In genomic region chr22:19136915-19137314, GRCh38 we compare ENCODE assay signal across 34 cellular contexts. TPM values are rescaled to one million over a fixed set of nuclear protein-coding genes. Genes with fewer than 3 reads are reported as not detected.
"Had no signal": no experiment of that assay in that cellular context is flagged by ENCODE, and none has a peak within 500 bp of the region (broad histone marks: within the 10 kb centered on the region; RNA-seq: fewer than 3 reads in every experiment).

No MANE protein-coding gene starts in this region.

- H3K27ac ChIP-seq: adrenal gland, body of pancreas, breast epithelium, KMS-11, Peyer's patch had no signal

- H3K9me3 Mint-ChIP-seq: activated CD4-positive, alpha-beta T cell treated with anti-CD3 and anti-CD28 coated beads, Interleukin-2, amount 10 ng/mL, durations not matched to agents 24 days and 14 days; activated CD8-positive, alpha-beta T cell treated with anti-CD3 and anti-CD28 coated beads for 36 hours; activated naive CD4-positive, alpha-beta T cell treated with anti-CD3 and anti-CD28 coated beads, Interleukin-2, amount 50 U/mL, for 72 hours; activated T-helper 17 cell treated with anti-CD3 and anti-CD28 coated beads, Interleukin-2, amount 50 U/mL, for 72 hours; T-helper 2 cell treated with Interferon-gamma antibody and Interleukin-4, amounts not matched to agents 5 μg/mL and 100 μg/mL, for 36 hours had no signal

- H3K27ac Mint-ChIP-seq: activated CD4-positive, alpha-beta T cell treated with anti-CD3 and anti-CD28 coated beads, Interleukin-2, amount 10 ng/mL, durations not matched to agents 24 days and 14 days; activated CD8-positive, alpha-beta T cell treated with anti-CD3 and anti-CD28 coated beads for 36 hours; activated T-helper 17 cell treated with anti-CD3 and anti-CD28 coated beads, Interleukin-2, amount 50 U/mL, for 72 hours; T-helper 2 cell treated with Interferon-gamma antibody and Interleukin-4, amounts not matched to agents 5 μg/mL and 100 μg/mL, for 36 hours had no signal

- H3K4me1 ChIP-seq: adrenal gland, body of pancreas, breast epithelium, Peyer's patch had no signal

- H3K4me1 Mint-ChIP-seq: activated CD4-positive, alpha-beta T cell treated with anti-CD3 and anti-CD28 coated beads, Interleukin-2, amount 10 ng/mL, durations not matched to agents 24 days and 14 days; activated T-helper 17 cell treated with anti-CD3 and anti-CD28 coated beads, Interleukin-2, amount 50 U/mL, for 72 hours had no signal

- H3K27me3 Mint-ChIP-seq: activated CD4-positive, alpha-beta T cell treated with anti-CD3 and anti-CD28 coated beads, Interleukin-2, amount 10 ng/mL, durations not matched to agents 24 days and 14 days; activated CD8-positive, alpha-beta T cell treated with anti-CD3 and anti-CD28 coated beads for 36 hours; activated T-helper 17 cell treated with anti-CD3 and anti-CD28 coated beads, Interleukin-2, amount 50 U/mL, for 72 hours had no signal

- DNase-seq: activated CD4-positive, alpha-beta T cell treated with anti-CD3 and anti-CD28 coated beads, Interleukin-2, amount 10 ng/mL, durations not matched to agents 24 days and 14 days; activated CD4-positive, alpha-beta T cell treated with anti-CD3 and anti-CD28 coated beads, Interleukin-2, amount 50 U/mL, for 4 hours; activated CD8-positive, alpha-beta T cell treated with anti-CD3 and anti-CD28 coated beads for 36 hours; activated effector memory CD4-positive, alpha-beta T cell treated with anti-CD3 and anti-CD28 coated beads, Interleukin-2, amount 50 U/mL, for 16 hours; activated naive CD4-positive, alpha-beta T cell treated with Interleukin-2 at 50 U/mL for 16 hours; activated T-cell treated with anti-CD3 and anti-CD28 coated beads, Interleukin-2, amount 50 U/mL, for 48 hours; adrenal gland; body of pancreas; MM.1S; MV-4-11; NCI-H1092; NCI-H1436 treated with DMSO at 0.1 percent for 48 hours; NCI-H1694 treated with DMSO at 0.1 percent for 48 hours; NCI-H2029 treated with DMSO at 0.1 percent for 48 hours; NCI-H2107; NCI-H2171; NCI-H510A; NCI-H526; NCI-H748 treated with DMSO at 0.1 percent for 48 hours; NK-92 treated with Interleukin-12 subunit alpha and Interleukin-12 subunit beta, amount 100 ng/mL, for 24 hours; PC-3; Peyer's patch; RPMI8226; SIG-M5 had no signal

- H3K4me3 Mint-ChIP-seq: activated CD4-positive, alpha-beta T cell treated with anti-CD3 and anti-CD28 coated beads, Interleukin-2, amount 10 ng/mL, durations not matched to agents 24 days and 14 days; activated CD8-positive, alpha-beta T cell treated with anti-CD3 and anti-CD28 coated beads for 36 hours; activated T-helper 17 cell treated with anti-CD3 and anti-CD28 coated beads, Interleukin-2, amount 50 U/mL, for 72 hours; T-helper 2 cell treated with Interferon-gamma antibody and Interleukin-4, amounts not matched to agents 5 μg/mL and 100 μg/mL, for 36 hours had no signal

- ATAC-seq: activated CD8-positive, alpha-beta T cell treated with anti-CD3 and anti-CD28 coated beads for 36 hours; activated naive CD4-positive, alpha-beta T cell treated with anti-CD3 and anti-CD28 coated beads, Interleukin-2, amount 50 U/mL, for 72 hours; activated T-helper 17 cell treated with anti-CD3 and anti-CD28 coated beads, Interleukin-2, amount 50 U/mL, for 72 hours; body of pancreas; PC-3 had no signal

- H3K27me3 ChIP-seq: adrenal gland, body of pancreas, breast epithelium, Peyer's patch had no signal

- H3K4me3 ChIP-seq: adrenal gland, body of pancreas, breast epithelium, Peyer's patch had no signal

- H3K9me3 ChIP-seq: adrenal gland, body of pancreas, breast epithelium, Peyer's patch had no signal

- H3K4me2 ChIP-seq: KMS-11 had no signal

RNA-seq across cellular contexts. Expression of gene TSSK2, which starts 5.8 kb away (rescaled TPM):
- total RNA-seq: activated CD4-positive, alpha-beta T cell treated with anti-CD3 and anti-CD28 coated beads, Interleukin-2, amount 10 ng/mL, durations not matched to agents 24 days and 14 days; activated CD8-positive, alpha-beta memory T cell treated with anti-CD3 and anti-CD28 coated beads for 36 hours; activated CD8-positive, alpha-beta T cell treated with anti-CD3 and anti-CD28 coated beads for 36 hours; activated naive CD4-positive, alpha-beta T cell treated with anti-CD3 and anti-CD28 coated beads, Interleukin-2, amount 50 U/mL, for 72 hours; activated T-helper 17 cell treated with anti-CD3 and anti-CD28 coated beads, Interleukin-2, amount 50 U/mL, for 72 hours; adrenal gland; astrocyte; breast epithelium; cardiac septum; LHCN-M2; PC-3; T-helper 1 cell treated with Interleukin-12 subunit alpha and Interleukin-12 subunit beta and Interleukin-4 antibody, amounts not matched to agents 30 ng/mL and 1 ng/mL, for 36 hours had no signal

RNA-seq across cellular contexts. Expression of gene GSC2, which starts 13.2 kb away (rescaled TPM):
- total RNA-seq: activated CD4-positive, alpha-beta T cell treated with anti-CD3 and anti-CD28 coated beads, Interleukin-2, amount 10 ng/mL, durations not matched to agents 24 days and 14 days; activated CD8-positive, alpha-beta memory T cell treated with anti-CD3 and anti-CD28 coated beads for 36 hours; activated CD8-positive, alpha-beta T cell treated with anti-CD3 and anti-CD28 coated beads for 36 hours; activated naive CD4-positive, alpha-beta T cell treated with anti-CD3 and anti-CD28 coated beads, Interleukin-2, amount 50 U/mL, for 72 hours; activated T-helper 17 cell treated with anti-CD3 and anti-CD28 coated beads, Interleukin-2, amount 50 U/mL, for 72 hours; adrenal gland; astrocyte; body of pancreas; breast epithelium; cardiac septum; LHCN-M2; PC-3; Peyer's patch; T-helper 1 cell treated with Interleukin-12 subunit alpha and Interleukin-12 subunit beta and Interleukin-4 antibody, amounts not matched to agents 30 ng/mL and 1 ng/mL, for 36 hours had no signal
- polyA plus RNA-seq: adrenal gland had no signal
